In genomic region chr17:7017827-7018200, GRCh38 we compare ENCODE assay signal across 10 cellular contexts. TPM values are rescaled to one million over a fixed set of nuclear protein-coding genes. Genes with fewer than 3 reads are reported as not detected.
A peak's percentile ranks its signal among the peaks of the same experiment; 100 is the strongest.
DNase-seq lines count a peak whose midpoint lies in the region; ATAC-seq, FAIRE-seq and TF ChIP-seq lines count a peak whose summit lies in the region.
"Had no signal": no experiment of that assay in that cellular context is flagged by ENCODE, and none has a peak within 500 bp of the region (broad histone marks: within the 10 kb centered on the region; RNA-seq: fewer than 3 reads in every experiment).

No MANE protein-coding gene starts in this region.

- no peak for ATAC-seq in GM12878
- ATAC-seq in natural killer cell = no peak
- no peak for ATAC-seq in GM19328 (IDR thresholded peaks at IDR 0.05; ENCODE audit: unreplicated experiment)

- H3K27me3 ChIP-seq in GM12878 (replicated peaks in 1 of 2; ENCODE audit: control insufficient read depth in 2 of 2, insufficient read depth in 2 of 2, low read length in 1 of 2) (no peaks in the 10 kb centered on the region), tibial nerve (peaks cover 0 to 8% of the 10 kb centered on the region in 2 donors)

- no peak for TF ChIP-seq CTCF in GM12878 (IDR thresholded peaks at IDR 0.05 in 2 of 3, conservative IDR thresholded peaks at IDR 0.05 in 1 of 3; ENCODE audit: control insufficient read depth in 2 of 3, extremely low read depth in 1 of 3, insufficient read depth in 1 of 3, low read depth in 3 of 3, low read length in 3 of 3)
- TF ChIP-seq CTCF in natural killer cell (IDR thresholded peaks at IDR 0.05) = no peak
- TF ChIP-seq CTCF in tibial nerve (IDR thresholded peaks at IDR 0.05) = no peak

- POLR2A ChIA-PET in GM12878 (lab: Charles Lee) = interaction anchor here (0.5 kb wide), 1 partner anchor 21 kb away, joined by 3 read pairs; no protein-coding TSS in a partner anchor

- RAD21 ChIA-PET in GM12878 (lab: Charles Lee; ENCODE audit: unreplicated experiment) = no interaction called here

- no peak for FAIRE-seq in GM12878 (lab: Jason Lieb, UNC)

- TF ChIP-seq EP300 in GM12878 (IDR thresholded peaks at IDR 0.05; ENCODE audit: borderline replicate concordance in 1 of 2, control insufficient read depth in 1 of 2, low read depth in 2 of 2, low read length in 2 of 2) (no peak), tibial nerve (IDR thresholded peaks at IDR 0.05) (no peak)

- H3K9me3 Mint-ChIP-seq in activated naive CD4-positive, alpha-beta T cell treated with anti-CD3 and anti-CD28 coated beads for 36 hours = no peaks in the 10 kb centered on the region
- H3K9me3 Mint-ChIP-seq in natural killer cell = no peaks in the 10 kb centered on the region
- H3K9me3 Mint-ChIP-seq: naive B cell had no signal

- DNase-seq in activated naive CD4-positive, alpha-beta T cell treated with anti-CD3 and anti-CD28 coated beads for 36 hours = no peak
- no peak for DNase-seq in activated naive CD4-positive, alpha-beta T cell treated with anti-CD3 and anti-CD28 coated beads, Interleukin-2, amount 50 U/mL, for 16 hours
- DNase-seq in GM12878 (ENCODE audit: low read depth, low spot score) (no peak), natural killer cell (no peak), tibial nerve (ENCODE audit: low spot score in 2 of 2) (no peak), NK-92 (lab: John Stamatoyannopoulos, UW; ENCODE audit: unreplicated experiment) (no peak)
- no peak for DNase-seq in stimulated activated CD4-positive, alpha-beta T cell treated with anti-CD3 and anti-CD28 coated beads, Interleukin-12 subunit alpha, Interleukin-12 subunit beta, amount 100 ng/mL, for 4 hours
- DNase-seq: naive B cell, NCI-H1930 had no signal

- intact Hi-C loops in activated naive CD4-positive, alpha-beta T cell treated with anti-CD3 and anti-CD28 coated beads for 36 hours (cut with micrococcal nuclease) = no loop called here
- intact Hi-C loops in GM12878 (cut with micrococcal nuclease; ENCODE audit: unreplicated experiment) = loop anchor here (10.0 kb wide), 1 partner anchor 263 kb away; the partner anchor contains the start of gene XAF1
- intact Hi-C loops in natural killer cell (cut with micrococcal nuclease) = loop anchor here (10.0 kb wide), 2 partner anchors 263 to 667 kb away; partner anchors contain the start of genes TP53, WRAP53 and XAF1

- H3K4me3 Mint-ChIP-seq in activated naive CD4-positive, alpha-beta T cell treated with anti-CD3 and anti-CD28 coated beads for 36 hours = no peak overlapping the region
- H3K4me3 Mint-ChIP-seq in natural killer cell = peak overlapping the region; percentile 75

- peaks cover 0 to 4% of the 10 kb centered on the region in 2 experiments; a peak in 2 of 4 replicates for H3K36me3 ChIP-seq in GM12878 (ENCODE audit: control insufficient read depth in 2 of 2, insufficient read depth in 2 of 2, low read length in 1 of 2)
- peaks cover 0 to 16% (median 0%) of the 10 kb centered on the region in 3 donors for H3K36me3 ChIP-seq in tibial nerve

- H3K9ac ChIP-seq in GM12878 (ENCODE audit: control insufficient read depth, insufficient read depth, low read length) = no peak overlapping the region

- peaks cover 35% of the 10 kb centered on the region for H3K36me3 Mint-ChIP-seq in activated naive CD4-positive, alpha-beta T cell treated with anti-CD3 and anti-CD28 coated beads for 36 hours (ENCODE audit: low read depth)
- no peaks in the 10 kb centered on the region for H3K36me3 Mint-ChIP-seq in natural killer cell
- H3K36me3 Mint-ChIP-seq: naive B cell had no signal

- no peak overlapping the region; the same call in 1 of the 2 replicates for H3K4me2 ChIP-seq in GM12878 (ENCODE audit: control insufficient read depth, insufficient read depth)

- in situ Hi-C loops in GM12878 (cut with MboI) = no loop called here

- peak overlapping the region; percentile 4 for H3K27ac Mint-ChIP-seq in activated naive CD4-positive, alpha-beta T cell treated with anti-CD3 and anti-CD28 coated beads for 36 hours
- peak overlapping the region; percentile 96 to 100 for H3K27ac Mint-ChIP-seq in natural killer cell

- SMC1A ChIA-PET in GM12878 (lab: Charles Lee; ENCODE audit: uncharacterized antibody, unreplicated experiment) = interaction anchor here (1.7 kb wide), 1 partner anchor 175 kb away, joined by 6 read pairs; no protein-coding TSS in a partner anchor

- TF ChIP-seq POLR2A in GM12878 (IDR thresholded peaks at IDR 0.05; ENCODE audit: low read depth, low read length) (peak; percentile 36; the same call in 1 of the 2 replicates), tibial nerve (IDR thresholded peaks at IDR 0.05) (no peak)

- H3K9me3 ChIP-seq in GM12878 (replicated peaks; ENCODE audit: control insufficient read depth, insufficient read depth, low read length) = no peaks in the 10 kb centered on the region
- no peaks in the 10 kb centered on the region for H3K9me3 ChIP-seq in tibial nerve

- no peaks in the 10 kb centered on the region for H4K20me1 ChIP-seq in GM12878 (ENCODE audit: control insufficient read depth, insufficient read depth)

- no peak overlapping the region for H2AFZ ChIP-seq in GM12878 (ENCODE audit: control insufficient read depth, low read depth, low read length)

- H3K4me3 ChIP-seq in GM12878 (no peak overlapping the region), tibial nerve (peak overlapping the region in 3 of 4 donors; percentile 24 to 59 (median 28))

- H3K27me3 Mint-ChIP-seq in activated naive CD4-positive, alpha-beta T cell treated with anti-CD3 and anti-CD28 coated beads for 36 hours (ENCODE audit: low read depth) = peaks cover 4% of the 10 kb centered on the region
- no peaks in the 10 kb centered on the region for H3K27me3 Mint-ChIP-seq in natural killer cell (ENCODE audit: low read depth in 2 of 2)
- H3K27me3 Mint-ChIP-seq: naive B cell had no signal

- TF ChIP-seq RAD21 in GM12878 (IDR thresholded peaks at IDR 0.05; ENCODE audit: insufficient read depth, low read depth, low read length) = no peak

- no TSS peak for BruUV-seq in GM12878 (replicated peaks; lab: Mats Ljungman, UMichigan)

- H3K4me1 Mint-ChIP-seq in activated naive CD4-positive, alpha-beta T cell treated with anti-CD3 and anti-CD28 coated beads for 36 hours (ENCODE audit: low read depth) = peaks cover 38% of the 10 kb centered on the region
- peaks cover 68 to 83% of the 10 kb centered on the region in 2 donors for H3K4me1 Mint-ChIP-seq in natural killer cell

- H3K4me1 ChIP-seq in GM12878 (ENCODE audit: control insufficient read depth, insufficient read depth, low read length) = peaks cover 37% of the 10 kb centered on the region
- peaks cover 0 to 83% (median 39%) of the 10 kb centered on the region in 4 donors for H3K4me1 ChIP-seq in tibial nerve

- 42% methylated on average over 12 of the region's 12 CpGs for WGBS in GM12878 (ENCODE audit: insufficient coverage, insufficient replicate concordance, low lambda C conversion rate, missing lambda C conversion rate)
- WGBS in tibial nerve, 2 donors = 63 to 64% methylated on average over 12 of the region's 12 CpGs

- CTCF ChIA-PET in activated naive CD4-positive, alpha-beta T cell treated with anti-CD3 and anti-CD28 coated beads for 36 hours (lab: Charles Lee) = no interaction called here
- CTCF ChIA-PET in GM12878 (lab: Yijun Ruan, JAX) = interaction anchor here (0.6 to 8.8 kb wide), 5 partner anchors 10 to 174 kb away, joined by 3 to 167 read pairs (median 4); partner anchors contain the start of gene RNASEK

- H3K27ac ChIP-seq in GM12878 (ENCODE audit: control insufficient read depth, insufficient read depth) (no peak overlapping the region), tibial nerve (peak overlapping the region; percentile 60 to 98 (median 85))

- H3K79me2 ChIP-seq in GM12878 (ENCODE audit: control insufficient read depth, insufficient read depth, low read length) = peaks cover 33% of the 10 kb centered on the region

RNA-seq across cellular contexts. Expression of gene BCL6B, which starts 5.0 kb away (rescaled TPM):
- total RNA-seq in activated naive CD4-positive, alpha-beta T cell treated with anti-CD3 and anti-CD28 coated beads for 36 hours = under 1 TPM; 0.62 to 0.74 TPM
- 1.1 and 2.2 TPM in 2 replicates for total RNA-seq in GM12878 (2013; cell fraction: nucleolus; rRNA removed)
- total RNA-seq in GM12878 (2014; rRNA removed) (0.06 and 0.22 TPM in 2 replicates), GM12878 (2014; rRNA removed; fragmentation: Illumina TruSeq; extraction: Trizol) (0.09 and 0.18 TPM in 2 replicates), GM12878 (2021) (0.56 and 0.85 TPM in 2 replicates), natural killer cell (under 1 TPM in 2 of 3 donors, not detected in 1; 0.49 to 0.84 TPM), tibial nerve (1 to 10 TPM; 1.9 to 8.1 (median 3.2) TPM)
- 0.18 TPM for polyA plus RNA-seq in GM12878 (2011; ENCODE audit: low read depth)
- polyA plus RNA-seq in GM12878 (2011; rRNA removed) (0.10 and 0.12 TPM in 2 replicates), GM12878 (2014; fragmentation: Illumina TruSeq; extraction: Trizol) (0.05 and 0.15 TPM in 2 replicates), GM12878 (2014; fragmentation: Nextera tagmentation; extraction: Ambion mirVana) (under 1 TPM; 0.09 to 0.11 TPM), GM12878 (2014; rRNA removed) (0.08 and 0.14 TPM in 2 replicates), GM12878 (2016; fragmentation: Nextera tagmentation; extraction: Ambion mirVana) (under 1 TPM in 1 of 2 experiments, not detected in 1; 0.32 TPM)
- polyA plus RNA-seq in GM12878 (2011; cell fraction: cytosol; rRNA removed) = 0.15 and 0.27 TPM in 2 replicates
- polyA plus RNA-seq in GM12878 (2011; cell fraction: nucleus; rRNA removed) = 0.66 and 0.73 TPM in 2 replicates
- 0.13 and 0.20 TPM in 2 replicates for polyA plus RNA-seq in GM12878 (2012)
- polyA minus RNA-seq in GM12878 (2011; rRNA and poly(A)+ RNA removed) = 0.26 and 0.29 TPM in 2 replicates
- polyA minus RNA-seq in GM12878 (2011; cell fraction: cytosol; rRNA and poly(A)+ RNA removed) = 2.1 TPM in 1 of 2 replicates, not detected in the other
- 0.85 TPM in 1 of 2 replicates, not detected in the other for polyA minus RNA-seq in GM12878 (2011; cell fraction: nucleus; rRNA and poly(A)+ RNA removed)

RNA-seq across cellular contexts. Expression of gene RNASEK, which starts 5.4 kb away (rescaled TPM):
- total RNA-seq in activated naive CD4-positive, alpha-beta T cell treated with anti-CD3 and anti-CD28 coated beads for 36 hours = 100 to 1,000 TPM; 120 to 130 TPM
- 33.2 and 42.6 TPM in 2 replicates for total RNA-seq in GM12878 (2013; cell fraction: nucleolus; rRNA removed)
- total RNA-seq in GM12878 (2014; rRNA removed) (247 and 253 TPM in 2 replicates), GM12878 (2014; rRNA removed; fragmentation: Illumina TruSeq; extraction: Trizol) (96.6 and 106 TPM in 2 replicates), GM12878 (2021) (171 and 175 TPM in 2 replicates), natural killer cell (100 to 1,000 TPM; 151 to 165 (median 159) TPM), tibial nerve (10 to 100 TPM; 17.8 to 83.4 (median 54.6) TPM)
- polyA plus RNA-seq in GM12878 (2011; ENCODE audit: low read depth) = 208 TPM
- polyA plus RNA-seq in GM12878 (2011; rRNA removed) (54.4 and 97.4 TPM in 2 replicates), GM12878 (2014; fragmentation: Illumina TruSeq; extraction: Trizol) (87.0 and 218 TPM in 2 replicates), GM12878 (2014; fragmentation: Nextera tagmentation; extraction: Ambion mirVana) (100 to 1,000 TPM; 108 to 150 TPM), GM12878 (2014; rRNA removed) (202 and 223 TPM in 2 replicates), GM12878 (2016; fragmentation: Nextera tagmentation; extraction: Ambion mirVana) (100 to 1,000 TPM; 342 to 345 TPM)
- polyA plus RNA-seq in GM12878 (2011; cell fraction: cytosol; rRNA removed) = 148 and 167 TPM in 2 replicates
- 104 and 128 TPM in 2 replicates for polyA plus RNA-seq in GM12878 (2011; cell fraction: nucleus; rRNA removed)
- polyA plus RNA-seq in GM12878 (2012) = 332 and 422 TPM in 2 replicates
- polyA minus RNA-seq in GM12878 (2011; rRNA and poly(A)+ RNA removed) = 43.1 and 73.6 TPM in 2 replicates
- 77.8 and 83.1 TPM in 2 replicates for polyA minus RNA-seq in GM12878 (2011; cell fraction: cytosol; rRNA and poly(A)+ RNA removed)
- polyA minus RNA-seq in GM12878 (2011; cell fraction: nucleus; rRNA and poly(A)+ RNA removed) = 29.1 and 37.7 TPM in 2 replicates

RNA-seq across cellular contexts. Expression of gene SLC16A13, which starts 18.0 kb away (rescaled TPM):
- 1 to 10 TPM; 4.1 to 5.3 TPM for total RNA-seq in activated naive CD4-positive, alpha-beta T cell treated with anti-CD3 and anti-CD28 coated beads for 36 hours
- total RNA-seq in GM12878 (2013; cell fraction: nucleolus; rRNA removed) = 3.6 and 4.1 TPM in 2 replicates
- total RNA-seq in GM12878 (2014; rRNA removed) = 2.6 and 2.7 TPM in 2 replicates
- total RNA-seq in GM12878 (2014; rRNA removed; fragmentation: Illumina TruSeq; extraction: Trizol) = 2.1 and 2.3 TPM in 2 replicates
- total RNA-seq in GM12878 (2021) = 11.9 and 12.1 TPM in 2 replicates
- 2.4 TPM for polyA plus RNA-seq in GM12878 (2011; ENCODE audit: low read depth)
- 0.81 and 1.7 TPM in 2 replicates for polyA plus RNA-seq in GM12878 (2011; rRNA removed)
- polyA plus RNA-seq in GM12878 (2011; cell fraction: cytosol; rRNA removed) = 2.1 and 2.3 TPM in 2 replicates
- polyA plus RNA-seq in GM12878 (2011; cell fraction: nucleus; rRNA removed) = 5.8 and 6.6 TPM in 2 replicates
- 4.4 and 5.2 TPM in 2 replicates for polyA plus RNA-seq in GM12878 (2012)
- 2.9 and 4.0 TPM in 2 replicates for polyA plus RNA-seq in GM12878 (2014; fragmentation: Illumina TruSeq; extraction: Trizol)
- under 1 TPM; 0.34 to 0.46 TPM for polyA plus RNA-seq in GM12878 (2014; fragmentation: Nextera tagmentation; extraction: Ambion mirVana)
- polyA plus RNA-seq in GM12878 (2014; rRNA removed) = 5.6 TPM in 2 replicates
- polyA plus RNA-seq in GM12878 (2016; fragmentation: Nextera tagmentation; extraction: Ambion mirVana) = 1 to 10 TPM; 5.9 to 6.8 TPM
- polyA minus RNA-seq in GM12878 (2011; rRNA and poly(A)+ RNA removed) = 3.7 and 5.4 TPM in 2 replicates
- polyA minus RNA-seq in GM12878 (2011; cell fraction: cytosol; rRNA and poly(A)+ RNA removed) = 0.83 and 3.5 TPM in 2 replicates
- polyA minus RNA-seq in GM12878 (2011; cell fraction: nucleus; rRNA and poly(A)+ RNA removed) = 5.6 and 9.0 TPM in 2 replicates
- 1 to 10 TPM; 4.8 to 7.0 (median 6.0) TPM for total RNA-seq in natural killer cell
- total RNA-seq in tibial nerve = 1 to 10 TPM in 2 of 4 donors, under 1 TPM in 2; 0.22 to 1.8 (median 1.1) TPM

RNA-seq across cellular contexts. Expression of gene ALOX12, which starts 22.0 kb away (rescaled TPM):
- total RNA-seq in activated naive CD4-positive, alpha-beta T cell treated with anti-CD3 and anti-CD28 coated beads for 36 hours = not detected
- not detected in 2 replicates for total RNA-seq in GM12878 (2013; cell fraction: nucleolus; rRNA removed)
- not detected in 2 replicates for total RNA-seq in GM12878 (2014; rRNA removed)
- total RNA-seq in GM12878 (2014; rRNA removed; fragmentation: Illumina TruSeq; extraction: Trizol) = not detected in 2 replicates
- not detected in 2 replicates for total RNA-seq in GM12878 (2021)
- polyA plus RNA-seq in GM12878 (2011; ENCODE audit: low read depth) = not detected
- polyA plus RNA-seq in GM12878 (2011; rRNA removed) = not detected in 2 replicates
- not detected in 2 replicates for polyA plus RNA-seq in GM12878 (2011; cell fraction: cytosol; rRNA removed)
- polyA plus RNA-seq in GM12878 (2011; cell fraction: nucleus; rRNA removed) = 0.04 TPM in 1 of 2 replicates, not detected in the other
- 0.60 and 0.83 TPM in 2 replicates for polyA plus RNA-seq in GM12878 (2012)
- not detected in 2 replicates for polyA plus RNA-seq in GM12878 (2014; fragmentation: Illumina TruSeq; extraction: Trizol)
- polyA plus RNA-seq in GM12878 (2014; fragmentation: Nextera tagmentation; extraction: Ambion mirVana) = under 1 TPM; 0.23 to 0.51 TPM
- polyA plus RNA-seq in GM12878 (2014; rRNA removed) = not detected in 2 replicates
- under 1 TPM; 0.64 to 0.82 TPM for polyA plus RNA-seq in GM12878 (2016; fragmentation: Nextera tagmentation; extraction: Ambion mirVana)
- not detected in 2 replicates for polyA minus RNA-seq in GM12878 (2011; rRNA and poly(A)+ RNA removed)
- not detected in 2 replicates for polyA minus RNA-seq in GM12878 (2011; cell fraction: cytosol; rRNA and poly(A)+ RNA removed)
- not detected in 2 replicates for polyA minus RNA-seq in GM12878 (2011; cell fraction: nucleus; rRNA and poly(A)+ RNA removed)
- total RNA-seq in natural killer cell = 1 to 10 TPM in 2 of 3 donors, under 1 TPM in 1; 0.77 to 2.4 (median 1.3) TPM
- not detected for total RNA-seq in tibial nerve

RNA-seq across cellular contexts. Expression of gene SLC16A11, which starts 26.1 kb away (rescaled TPM):
- total RNA-seq in activated naive CD4-positive, alpha-beta T cell treated with anti-CD3 and anti-CD28 coated beads for 36 hours = under 1 TPM; 0.30 to 0.64 TPM
- 3.5 and 3.7 TPM in 2 replicates for total RNA-seq in GM12878 (2013; cell fraction: nucleolus; rRNA removed)
- total RNA-seq in GM12878 (2014; rRNA removed) = 1.1 and 1.8 TPM in 2 replicates
- 0.28 and 0.72 TPM in 2 replicates for total RNA-seq in GM12878 (2014; rRNA removed; fragmentation: Illumina TruSeq; extraction: Trizol)
- total RNA-seq in GM12878 (2021) = 2.0 and 2.7 TPM in 2 replicates
- 0.18 TPM for polyA plus RNA-seq in GM12878 (2011; ENCODE audit: low read depth)
- 0.11 TPM in 1 of 2 replicates, not detected in the other for polyA plus RNA-seq in GM12878 (2011; rRNA removed)
- polyA plus RNA-seq in GM12878 (2011; cell fraction: cytosol; rRNA removed) = 0.13 and 0.15 TPM in 2 replicates
- polyA plus RNA-seq in GM12878 (2011; cell fraction: nucleus; rRNA removed) = 1.1 TPM in 2 replicates
- 1.2 TPM in 2 replicates for polyA plus RNA-seq in GM12878 (2012)
- polyA plus RNA-seq in GM12878 (2014; fragmentation: Illumina TruSeq; extraction: Trizol) = 0.15 TPM in 1 of 2 replicates, not detected in the other
- polyA plus RNA-seq in GM12878 (2014; fragmentation: Nextera tagmentation; extraction: Ambion mirVana) = under 1 TPM; 0.24 to 0.35 TPM
- 1.5 and 1.6 TPM in 2 replicates for polyA plus RNA-seq in GM12878 (2014; rRNA removed)
- 1 to 10 TPM in 1 of 2 experiments, under 1 TPM in 1; 0.97 to 1.1 TPM for polyA plus RNA-seq in GM12878 (2016; fragmentation: Nextera tagmentation; extraction: Ambion mirVana)
- not detected in 2 replicates for polyA minus RNA-seq in GM12878 (2011; rRNA and poly(A)+ RNA removed)
- not detected in 2 replicates for polyA minus RNA-seq in GM12878 (2011; cell fraction: cytosol; rRNA and poly(A)+ RNA removed)
- 0.24 and 1.2 TPM in 2 replicates for polyA minus RNA-seq in GM12878 (2011; cell fraction: nucleus; rRNA and poly(A)+ RNA removed)
- total RNA-seq in natural killer cell = 1 to 10 TPM; 1.2 to 2.5 (median 1.6) TPM
- under 1 TPM in 1 of 4 donors, not detected in 3; 0.78 TPM for total RNA-seq in tibial nerve
